ENCODE assay signal across 20 cellular contexts in genomic region chr7:14340415-14341079, GRCh38.
DNase-seq lines count a peak whose midpoint lies in the region.
"Had no signal": no experiment of that assay in that cellular context is flagged by ENCODE, and none has a peak within 500 bp of the region (broad histone marks: within the 10 kb centered on the region; RNA-seq: fewer than 3 reads in every experiment).

No MANE protein-coding gene starts in this region.

- no peak overlapping the region for H3K4me3 Mint-ChIP-seq in CD4-positive, alpha-beta memory T cell
- H3K4me3 Mint-ChIP-seq: activated CD4-positive, alpha-beta memory T cell treated with anti-CD3 and anti-CD28 coated beads for 36 hours had no signal

- peak; percentile 51 for DNase-seq in NCI-H2227 treated with DMSO at 0.1 percent for 48 hours (lab: John Stamatoyannopoulos, UW)
- DNase-seq in NCI-H2227 (lab: John Stamatoyannopoulos, UW; ENCODE audit: unreplicated experiment) = no peak
- DNase-seq in NCI-H146 treated with DMSO at 0.1 percent for 48 hours (lab: John Stamatoyannopoulos, UW; ENCODE audit: unreplicated experiment) = peak; percentile 84
- DNase-seq in cerebellar cortex (ENCODE audit: low spot score) = peak; percentile 14
- DNase-seq in retina = peak; percentile 33
- no peak for DNase-seq in stimulated activated CD4-positive, alpha-beta T cell treated with anti-CD3 and anti-CD28 coated beads, Interleukin-2, amount 100 ng/mL, for 48 hours
- no peak for DNase-seq in HK-2 (ENCODE audit: unreplicated experiment)
- no peak for DNase-seq in CD4-positive, alpha-beta memory T cell
- DNase-seq: activated CD4-positive, alpha-beta memory T cell treated with anti-CD3 and anti-CD28 coated beads for 36 hours; activated CD4-positive, CD25-positive, alpha-beta regulatory T cell; activated T-cell treated with anti-CD3 and anti-CD28 coated beads for 4 hours; dermis blood vessel endothelial cell; heart left ventricle; KBM-7; NCI-H226; occipital lobe; stimulated activated CD8-positive, alpha-beta memory T cell treated with anti-CD3 and anti-CD28 coated beads, Interleukin-4, amount 100 ng/mL, for 48 hours; T-helper 9 cell had no signal

- H3K27ac ChIP-seq in CD4-positive, alpha-beta memory T cell (ENCODE audit: low read depth, low read length) = no peak overlapping the region
- H3K27ac ChIP-seq: A549, BLaER1, heart left ventricle had no signal

- H3K4me3 ChIP-seq in CD4-positive, alpha-beta memory T cell (ENCODE audit: low read length in 2 of 2) = no peak overlapping the region
- H3K4me3 ChIP-seq: A549, BLaER1, heart left ventricle had no signal

- peaks cover 0 to 3% (median 0%) of the 10 kb centered on the region in 8 donors for H3K9me3 Mint-ChIP-seq in CD4-positive, alpha-beta memory T cell
- H3K9me3 Mint-ChIP-seq: activated CD4-positive, alpha-beta memory T cell treated with anti-CD3 and anti-CD28 coated beads for 36 hours had no signal

- POLR2A ChIA-PET in CD4-positive, alpha-beta memory T cell (lab: Charles Lee; ENCODE audit: partially characterized antibody) = interaction anchor here (0.7 kb wide), 1 partner anchor 207 kb away, joined by 4 read pairs; no protein-coding TSS in a partner anchor

- peaks cover 0 to 1% of the 10 kb centered on the region in 2 donors for H3K27me3 Mint-ChIP-seq in CD4-positive, alpha-beta memory T cell
- H3K27me3 Mint-ChIP-seq: activated CD4-positive, alpha-beta memory T cell treated with anti-CD3 and anti-CD28 coated beads for 36 hours had no signal

- H3K36me3 ChIP-seq in CD4-positive, alpha-beta memory T cell (ENCODE audit: insufficient read depth, low read length) = no peaks in the 10 kb centered on the region
- H3K36me3 ChIP-seq: BLaER1, heart left ventricle had no signal

- CTCF ChIA-PET in CD4-positive, alpha-beta memory T cell (lab: Charles Lee; ENCODE audit: partially characterized antibody) = no interaction called here

- H3K36me3 Mint-ChIP-seq in CD4-positive, alpha-beta memory T cell = no peaks in the 10 kb centered on the region
- H3K36me3 Mint-ChIP-seq: activated CD4-positive, alpha-beta memory T cell treated with anti-CD3 and anti-CD28 coated beads for 36 hours had no signal

- H3K4me1 Mint-ChIP-seq in CD4-positive, alpha-beta memory T cell = no peaks in the 10 kb centered on the region

- H3K27ac Mint-ChIP-seq in CD4-positive, alpha-beta memory T cell = no peak overlapping the region
- H3K27ac Mint-ChIP-seq: activated CD4-positive, alpha-beta memory T cell treated with anti-CD3 and anti-CD28 coated beads for 36 hours had no signal

- no peaks in the 10 kb centered on the region for H3K4me1 ChIP-seq in CD4-positive, alpha-beta memory T cell (ENCODE audit: insufficient read depth, low read length)
- H3K4me1 ChIP-seq: A549, BLaER1 had no signal

- intact Hi-C loops in CD4-positive, alpha-beta memory T cell (cut with micrococcal nuclease) = no loop called here

- no peaks in the 10 kb centered on the region for H3K9me3 ChIP-seq in CD4-positive, alpha-beta memory T cell (ENCODE audit: control insufficient read depth in 1 of 2, low read length in 2 of 2)
- H3K9me3 ChIP-seq: A549, BLaER1, heart left ventricle had no signal

- H3K27me3 ChIP-seq in CD4-positive, alpha-beta memory T cell (ENCODE audit: insufficient read depth, low read length) = no peaks in the 10 kb centered on the region
- H3K27me3 ChIP-seq: BLaER1, heart left ventricle had no signal

Comparison
In these comparisons a context has a peak if more than half of its experiments do, and no peak if none do; other contexts are left out.
1. DNase-seq: peak in NCI-H2227 treated with DMSO at 0.1 percent for 48 hours (single experiment), NCI-H146 treated with DMSO at 0.1 percent for 48 hours (single experiment), cerebellar cortex (single experiment) and retina (single experiment); none in NCI-H2227 (single experiment), stimulated activated CD4-positive, alpha-beta T cell treated with anti-CD3 and anti-CD28 coated beads, Interleukin-2, amount 100 ng/mL, for 48 hours (0 of 2), HK-2 (single experiment) and CD4-positive, alpha-beta memory T cell (0 of 5).